In genomic region chr4:136443006-136443405, GRCh38 we compare ENCODE assay signal across 23 cellular contexts.
"Had no signal": no experiment of that assay in that cellular context is flagged by ENCODE, and none has a peak within 500 bp of the region (broad histone marks: within the 10 kb centered on the region; RNA-seq: fewer than 3 reads in every experiment).

No MANE protein-coding gene starts in this region.

- H3K4me2 ChIP-seq: KMS-11, PC-9 had no signal

- H3K9ac ChIP-seq: KMS-11 had no signal

- H3K36me3 ChIP-seq: Peyer's patch, SJSA1 had no signal

- H3K27ac ChIP-seq: KMS-11, PC-9, Peyer's patch, SJSA1, SK-N-MC had no signal

- H3K9me3 ChIP-seq: Peyer's patch, SJSA1 had no signal

- H3K27me3 ChIP-seq: Peyer's patch, SJSA1 had no signal

- H2AFZ ChIP-seq: PC-9 had no signal

- H3K4me1 ChIP-seq: Peyer's patch, SJSA1 had no signal

- H3K4me3 ChIP-seq: K562, PC-9, Peyer's patch, SJSA1, SK-N-MC had no signal

- DNase-seq: IMR-90, Kasumi-1, MM.1S, NCI-H1092 treated with DMSO at 0.1 percent for 48 hours, NCI-H1436, NCI-H187, NCI-H2029, NCI-H2081 treated with DMSO at 0.1 percent for 48 hours, NCI-H2171, NCI-H226, NCI-H446, NCI-H510A, NCI-H524 treated with DMSO at 0.1 percent for 48 hours, NCI-H69, NCI-H774, OCI-M1, PC-9, Peyer's patch, SHP77 treated with DMSO at 0.1 percent for 48 hours had no signal
